ENCODE assay signal across 1 cellular context in genomic region chr14:105005929-105006830, GRCh38.
TF ChIP-seq lines count a peak whose summit lies in the region.

No MANE protein-coding gene starts in this region.

TF ChIP-seq in HepG2, 621 proteins besides CTCF, POLR2A, EP300 and RAD21:
- TF ChIP-seq REL (CRISPR knock-in tag; conservative IDR thresholded peaks at IDR 0.05) (no peak), POLR2AphosphoS5 (IDR thresholded peaks at IDR 0.05; ENCODE audit: low read depth, low read length) (0 out of 2 replicates have a peak, but pooled peaks have one; percentile 22), ZNF354B (CRISPR knock-in tag; IDR thresholded peaks at IDR 0.05) (no peak), GABPB1 (CRISPR knock-in tag; IDR thresholded peaks at IDR 0.05) (no peak), ZNF552 (CRISPR knock-in tag; IDR thresholded peaks at IDR 0.05; ENCODE audit: borderline replicate concordance) (no peak), ZBTB7A (CRISPR knock-in tag; IDR thresholded peaks at IDR 0.05) (no peak), XRCC5 (optimal IDR thresholded peaks at IDR 0.05; ENCODE audit: low read length) (no peak), ZNF407 (CRISPR knock-in tag; IDR thresholded peaks at IDR 0.05; ENCODE audit: not compliant biosample characterization) (no peak), ZBTB37 (CRISPR knock-in tag; IDR thresholded peaks at IDR 0.05) (no peak), SP1 (IDR thresholded peaks at IDR 0.05) (no peak), SP1 (CRISPR knock-in tag; IDR thresholded peaks at IDR 0.05) (no peak), RAD51 (IDR thresholded peaks at IDR 0.05; ENCODE audit: borderline replicate concordance) (no peak), HNRNPLL (IDR thresholded peaks at IDR 0.05; ENCODE audit: low read depth, low read length, poor library complexity, severe bottlenecking) (no peak), ZMAT5 (CRISPR knock-in tag; IDR thresholded peaks at IDR 0.05; ENCODE audit: borderline replicate concordance, low read depth) (no peak), PRMT3 (CRISPR knock-in tag; IDR thresholded peaks at IDR 0.05; ENCODE audit: borderline replicate concordance, low read depth) (no peak), ZNF260 (CRISPR knock-in tag; IDR thresholded peaks at IDR 0.05; ENCODE audit: borderline replicate concordance, low read depth) (no peak), ZNF383 (CRISPR knock-in tag; IDR thresholded peaks at IDR 0.05; ENCODE audit: borderline replicate concordance) (no peak), POLR2G (IDR thresholded peaks at IDR 0.05; ENCODE audit: low read depth, low read length) (0 out of 2 replicates have a peak, but pooled peaks have one; percentile 26), MXI1 (IDR thresholded peaks at IDR 0.05; ENCODE audit: borderline replicate concordance, low read depth, low read length) (no peak), ARHGAP35 (CRISPR knock-in tag; IDR thresholded peaks at IDR 0.05; ENCODE audit: borderline replicate concordance) (no peak), CENPX (CRISPR knock-in tag; IDR thresholded peaks at IDR 0.05) (no peak), JDP2 (CRISPR knock-in tag; IDR thresholded peaks at IDR 0.05; ENCODE audit: borderline replicate concordance) (no peak), ZNF256 (CRISPR knock-in tag; conservative IDR thresholded peaks at IDR 0.05) (no peak), ZC3H13 (CRISPR knock-in tag; IDR thresholded peaks at IDR 0.05) (peak; percentile 21; the same call in 1 of the 2 replicates), ATRX (CRISPR knock-in tag; IDR thresholded peaks at IDR 0.05; ENCODE audit: borderline replicate concordance) (no peak), NONO (IDR thresholded peaks at IDR 0.05) (no peak), NONO (CRISPR knock-in tag; conservative IDR thresholded peaks at IDR 0.05) (no peak), NCOA1 (CRISPR knock-in tag; IDR thresholded peaks at IDR 0.05) (no peak), AGO2 (optimal IDR thresholded peaks at IDR 0.05; ENCODE audit: low read depth, low read length) (peak; percentile 93), ZNF17 (CRISPR knock-in tag; IDR thresholded peaks at IDR 0.05) (no peak), PHF20 (CRISPR knock-in tag; IDR thresholded peaks at IDR 0.05) (no peak), MAFK (conservative IDR thresholded peaks at IDR 0.05 in 1 of 2, IDR thresholded peaks at IDR 0.05 in 1 of 2; ENCODE audit: low read length in 2 of 2) (no peak), ZNF124 (CRISPR knock-in tag; IDR thresholded peaks at IDR 0.05) (no peak)
- TF ChIP-seq, protein P1, sequence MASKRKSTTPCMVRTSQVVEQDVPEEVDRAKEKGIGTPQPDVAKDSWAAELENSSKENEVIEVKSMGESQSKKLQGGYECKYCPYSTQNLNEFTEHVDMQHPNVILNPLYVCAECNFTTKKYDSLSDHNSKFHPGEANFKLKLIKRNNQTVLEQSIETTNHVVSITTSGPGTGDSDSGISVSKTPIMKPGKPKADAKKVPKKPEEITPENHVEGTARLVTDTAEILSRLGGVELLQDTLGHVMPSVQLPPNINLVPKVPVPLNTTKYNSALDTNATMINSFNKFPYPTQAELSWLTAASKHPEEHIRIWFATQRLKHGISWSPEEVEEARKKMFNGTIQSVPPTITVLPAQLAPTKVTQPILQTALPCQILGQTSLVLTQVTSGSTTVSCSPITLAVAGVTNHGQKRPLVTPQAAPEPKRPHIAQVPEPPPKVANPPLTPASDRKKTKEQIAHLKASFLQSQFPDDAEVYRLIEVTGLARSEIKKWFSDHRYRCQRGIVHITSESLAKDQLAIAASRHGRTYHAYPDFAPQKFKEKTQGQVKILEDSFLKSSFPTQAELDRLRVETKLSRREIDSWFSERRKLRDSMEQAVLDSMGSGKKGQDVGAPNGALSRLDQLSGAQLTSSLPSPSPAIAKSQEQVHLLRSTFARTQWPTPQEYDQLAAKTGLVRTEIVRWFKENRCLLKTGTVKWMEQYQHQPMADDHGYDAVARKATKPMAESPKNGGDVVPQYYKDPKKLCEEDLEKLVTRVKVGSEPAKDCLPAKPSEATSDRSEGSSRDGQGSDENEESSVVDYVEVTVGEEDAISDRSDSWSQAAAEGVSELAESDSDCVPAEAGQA (IDR thresholded peaks at IDR 0.05; ENCODE audit: low read depth), result no peak
- TF ChIP-seq, protein P1 (CRISPR knock-in tag; IDR thresholded peaks at IDR 0.05; ENCODE audit: borderline replicate concordance), result no peak
- TF ChIP-seq, protein P2, sequence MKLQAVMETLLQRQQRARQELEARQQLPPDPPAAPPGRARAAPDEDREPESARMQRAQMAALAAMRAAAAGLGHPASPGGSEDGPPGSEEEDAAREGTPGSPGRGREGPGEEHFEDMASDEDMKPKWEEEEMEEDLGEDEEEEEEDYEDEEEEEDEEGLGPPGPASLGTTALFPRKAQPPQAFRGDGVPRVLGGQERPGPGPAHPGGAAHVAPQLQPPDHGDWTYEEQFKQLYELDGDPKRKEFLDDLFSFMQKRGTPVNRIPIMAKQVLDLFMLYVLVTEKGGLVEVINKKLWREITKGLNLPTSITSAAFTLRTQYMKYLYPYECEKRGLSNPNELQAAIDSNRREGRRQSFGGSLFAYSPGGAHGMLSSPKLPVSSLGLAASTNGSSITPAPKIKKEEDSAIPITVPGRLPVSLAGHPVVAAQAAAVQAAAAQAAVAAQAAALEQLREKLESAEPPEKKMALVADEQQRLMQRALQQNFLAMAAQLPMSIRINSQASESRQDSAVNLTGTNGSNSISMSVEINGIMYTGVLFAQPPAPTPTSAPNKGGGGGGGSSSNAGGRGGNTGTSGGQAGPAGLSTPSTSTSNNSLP (IDR thresholded peaks at IDR 0.05; ENCODE audit: low read depth, low read length), result no peak
